In genomic region chr7:100540073-100540723, GRCh38 we compare ENCODE assay signal across 10 cellular contexts. TPM values are rescaled to one million over a fixed set of nuclear protein-coding genes. Genes with fewer than 3 reads are reported as not detected.
DNase-seq lines count a peak whose midpoint lies in the region; ATAC-seq and TF ChIP-seq lines count a peak whose summit lies in the region.
"Had no signal": no experiment of that assay in that cellular context is flagged by ENCODE, and none has a peak within 500 bp of the region (broad histone marks: within the 10 kb centered on the region; RNA-seq: fewer than 3 reads in every experiment).

No MANE protein-coding gene starts in this region.

- no peaks in the 10 kb centered on the region for H3K9me3 ChIP-seq in WERI-Rb-1 (ENCODE audit: severe bottlenecking)
- H3K9me3 ChIP-seq in hepatocyte (ENCODE audit: low read depth), result no peaks in the 10 kb centered on the region
- no peaks in the 10 kb centered on the region for H3K9me3 ChIP-seq in skeletal muscle tissue (ENCODE audit: control insufficient read depth in 3 of 3, low read length in 3 of 3)

- ATAC-seq in GM19397 (IDR thresholded peaks at IDR 0.05; ENCODE audit: unreplicated experiment), result no peak

- DNase-seq in H7, result no peak
- DNase-seq in WERI-Rb-1, result no peak
- peak; percentile 80 for DNase-seq in hepatocyte (ENCODE audit: low spot score)
- DNase-seq in NCI-H345 (lab: John Stamatoyannopoulos, UW), result no peak
- DNase-seq in H4 (ENCODE audit: low spot score), result no peak
- DNase-seq in hippocampal formation (lab: John Stamatoyannopoulos, UW), result no peak

- H3K4me1 ChIP-seq in hepatocyte (ENCODE audit: insufficient read depth) (peaks cover 16% of the 10 kb centered on the region), skeletal muscle tissue (ENCODE audit: control insufficient read depth in 3 of 3, insufficient read depth in 3 of 3, low read length in 3 of 3) (peaks cover 16 to 22% (median 20%) of the 10 kb centered on the region in 3 donors)

- H3K27me3 ChIP-seq in H7 (ENCODE audit: control insufficient read depth, insufficient read depth, low read length) (peaks cover 13% of the 10 kb centered on the region), WERI-Rb-1 (ENCODE audit: insufficient read depth, low read depth, severe bottlenecking) (no peaks in the 10 kb centered on the region), hepatocyte (no peaks in the 10 kb centered on the region), skeletal muscle tissue (ENCODE audit: control insufficient read depth in 3 of 3, insufficient read depth in 3 of 3, low read length in 3 of 3) (no peaks in the 10 kb centered on the region)

- H3K27ac ChIP-seq in WERI-Rb-1 (no peak overlapping the region), hepatocyte (peak overlapping the region; percentile 1), skeletal muscle tissue (ENCODE audit: low read depth, low read length) (no peak overlapping the region)
- H3K27ac ChIP-seq: epithelial cell of prostate had no signal

- peak overlapping the region; percentile 88 for H3K4me2 ChIP-seq in hepatocyte

- no peak overlapping the region for H2AFZ ChIP-seq in hepatocyte

- no peaks in the 10 kb centered on the region for H4K20me1 ChIP-seq in hepatocyte (ENCODE audit: insufficient read depth, poor library complexity, severe bottlenecking)

- TF ChIP-seq CTCF in WERI-Rb-1 (IDR thresholded peaks at IDR 0.05; ENCODE audit: low read depth, low read length), result no peak
- no peak for TF ChIP-seq CTCF in hepatocyte (IDR thresholded peaks at IDR 0.05; ENCODE audit: poor library complexity)

- H3K9ac ChIP-seq in skeletal muscle tissue (ENCODE audit: low read depth in 1 of 3, low read length in 3 of 3), result peak overlapping the region; percentile 45 to 66 (median 51)

- no peaks in the 10 kb centered on the region for H3K9me2 ChIP-seq in hepatocyte (replicated peaks; ENCODE audit: insufficient read depth)

- H3K36me3 ChIP-seq in H7 (replicated peaks; ENCODE audit: control insufficient read depth, insufficient read depth, low read length), result no peaks in the 10 kb centered on the region
- no peaks in the 10 kb centered on the region for H3K36me3 ChIP-seq in WERI-Rb-1
- no peaks in the 10 kb centered on the region for H3K36me3 ChIP-seq in hepatocyte (replicated peaks; ENCODE audit: insufficient read depth, low read depth)
- H3K36me3 ChIP-seq in skeletal muscle tissue (ENCODE audit: control insufficient read depth in 3 of 3, insufficient read depth in 3 of 3, low read length in 3 of 3), result no peaks in the 10 kb centered on the region

- peaks cover 40% of the 10 kb centered on the region for H3K79me2 ChIP-seq in hepatocyte

- WGBS in hepatocyte (ENCODE audit: low lambda C conversion rate, missing lambda C conversion rate), result 36% methylated on average over 6 of the region's 6 CpGs

- H3K4me3 ChIP-seq in H7 (ENCODE audit: insufficient read depth, low read depth, low read length) (peak overlapping the region; percentile 75), WERI-Rb-1 (ENCODE audit: low read depth, low read length) (peak overlapping the region; percentile 64), hepatocyte (peak overlapping the region; percentile 9), skeletal muscle tissue (ENCODE audit: low read length in 3 of 3) (peak overlapping the region; percentile 76 to 83 (median 79))

RNA-seq across cellular contexts. Expression of gene AGFG2, which starts 1.2 kb away (rescaled TPM):
- total RNA-seq in H7 (2014; rRNA removed; shearing (Covaris generic)), result 4.9 and 5.6 TPM in 2 replicates
- total RNA-seq in hepatocyte, result 32.8 and 38.6 TPM in 2 replicates
- polyA plus RNA-seq in hepatocyte, result 33.3 and 53.7 TPM in 2 replicates
- 3.1 TPM for total RNA-seq in skeletal muscle tissue
- 4.9 and 7.6 TPM in 2 replicates for total RNA-seq in H4 (2014; rRNA removed; shearing (Covaris generic))

RNA-seq across cellular contexts. Expression of gene SAP25, which starts 33.5 kb away (rescaled TPM):
- total RNA-seq in H7 (2014; rRNA removed; shearing (Covaris generic)), result 1.3 and 2.4 TPM in 2 replicates
- total RNA-seq in hepatocyte (not detected in 2 replicates), skeletal muscle tissue (not detected)
- polyA plus RNA-seq in hepatocyte, result 1.8 and 4.0 TPM in 2 replicates
- total RNA-seq in H4 (2014; rRNA removed; shearing (Covaris generic)), result not detected in 2 replicates

RNA-seq across cellular contexts. Expression of gene LRCH4, which starts 45.7 kb away (rescaled TPM):
- total RNA-seq in H7 (2014; rRNA removed; shearing (Covaris generic)), result 24.2 and 25.1 TPM in 2 replicates
- total RNA-seq in hepatocyte, result 34.0 and 40.3 TPM in 2 replicates
- polyA plus RNA-seq in hepatocyte, result 105 and 129 TPM in 2 replicates
- total RNA-seq in skeletal muscle tissue, result 6.3 TPM
- 3.4 TPM in 2 replicates for total RNA-seq in H4 (2014; rRNA removed; shearing (Covaris generic))

RNA-seq across cellular contexts. Expression of gene FBXO24, which starts 45.9 kb away (rescaled TPM):
- 0.94 and 1.7 TPM in 2 replicates for total RNA-seq in H7 (2014; rRNA removed; shearing (Covaris generic))
- total RNA-seq in hepatocyte, result 1.1 and 1.4 TPM in 2 replicates
- 0.49 and 1.6 TPM in 2 replicates for polyA plus RNA-seq in hepatocyte
- 1.0 TPM for total RNA-seq in skeletal muscle tissue
- 0.15 TPM in 1 of 2 replicates, not detected in the other for total RNA-seq in H4 (2014; rRNA removed; shearing (Covaris generic))
- total RNA-seq: HT1080 had no signal

RNA-seq across cellular contexts. Expression of gene NYAP1, which starts 56.5 kb away (rescaled TPM):
- 4.0 and 5.5 TPM in 2 replicates for total RNA-seq in H7 (2014; rRNA removed; shearing (Covaris generic))
- total RNA-seq in hepatocyte (1.6 and 2.4 TPM in 2 replicates), skeletal muscle tissue (3.1 TPM)
- 0.68 TPM in 1 of 2 replicates, not detected in the other for polyA plus RNA-seq in hepatocyte
- not detected in 2 replicates for total RNA-seq in H4 (2014; rRNA removed; shearing (Covaris generic))

Comparison
In these comparisons a context has a peak if more than half of its experiments do, and no peak if none do; other contexts are left out.
1. H3K4me3 ChIP-seq: peak in every context shown above with its lines; median percentile 79 in skeletal muscle tissue; 75 in H7; 64 in WERI-Rb-1; 9 in hepatocyte.